In genomic region chr11:11081273-11081672, GRCh38 we compare ENCODE assay signal across 15 cellular contexts.
DNase-seq lines count a peak whose midpoint lies in the region; ATAC-seq and TF ChIP-seq lines count a peak whose summit lies in the region.
"Had no signal": no experiment of that assay in that cellular context is flagged by ENCODE, and none has a peak within 500 bp of the region (broad histone marks: within the 10 kb centered on the region; RNA-seq: fewer than 3 reads in every experiment).

No MANE protein-coding gene starts in this region.

- no TSS peak for BruUV-seq in Caco-2 (replicated peaks; lab: Mats Ljungman, UMichigan)

- H3K4me3 Mint-ChIP-seq in WTC11 (no peak overlapping the region), neural progenitor cell (no peak overlapping the region), Caco-2 (ENCODE audit: unreplicated experiment) (no peak overlapping the region)

- H3F3A ChIP-seq in neural progenitor cell (ENCODE audit: low read depth), result peaks cover 7% of the 10 kb centered on the region

- no peaks in the 10 kb centered on the region for H3K36me3 Mint-ChIP-seq in WTC11
- no peaks in the 10 kb centered on the region for H3K36me3 Mint-ChIP-seq in neural progenitor cell
- no peaks in the 10 kb centered on the region for H3K36me3 Mint-ChIP-seq in Caco-2 (ENCODE audit: insufficient read depth, unreplicated experiment)

- no peak overlapping the region for H3K4me3 ChIP-seq in kidney epithelial cell (ENCODE audit: low read depth, low read length)
- no peak overlapping the region for H3K4me3 ChIP-seq in neural progenitor cell
- H3K4me3 ChIP-seq in Caco-2 (ENCODE audit: low read depth, low read length), result no peak overlapping the region
- H3K4me3 ChIP-seq: K562 had no signal

- H3K4me1 ChIP-seq in neural progenitor cell (peaks cover 9% of the 10 kb centered on the region), Caco-2 (no peaks in the 10 kb centered on the region), foreskin keratinocyte (no peaks in the 10 kb centered on the region)

- DNase-seq in Caki2 (ENCODE audit: low read depth), result peak; percentile 7
- no peak for DNase-seq in WTC11 (ENCODE audit: low spot score)
- DNase-seq in kidney epithelial cell (ENCODE audit: low read depth), result peak; percentile 28
- DNase-seq in neural progenitor cell (ENCODE audit: low spot score), result no peak
- no peak for DNase-seq in Caco-2
- DNase-seq in left lobe of liver (ENCODE audit: low spot score), result no peak
- DNase-seq in T-helper 1 cell, result no peak
- no peak for DNase-seq in foreskin keratinocyte
- DNase-seq: Calu3, HCEC 1CT, NCI-H1092, NCI-H1694, NCI-H2171 treated with DMSO at 0.1 percent for 48 hours, SHP77 treated with DMSO at 0.1 percent for 48 hours had no signal

- ATAC-seq in WTC11 (peak; percentile 41), left lobe of liver (no peak), foreskin keratinocyte (no peak)
- ATAC-seq: K562 had no signal

- no peak overlapping the region for H3K9ac ChIP-seq in neural progenitor cell

- intact Hi-C loops in Caco-2 (cut with micrococcal nuclease; ENCODE audit: unreplicated experiment), result no loop called here

- POLR2A ChIA-PET in WTC11 (lab: Charles Lee), result interaction anchor here (1.0 kb wide), 1 partner anchor 10 kb away, joined by 3 read pairs; no protein-coding TSS in a partner anchor
- POLR2A ChIA-PET in Caco-2 (lab: Charles Lee), result no interaction called here

- no peak overlapping the region for H3K27ac ChIP-seq in neural progenitor cell
- H3K27ac ChIP-seq in foreskin keratinocyte, result no peak overlapping the region

- H3K9me3 ChIP-seq in neural progenitor cell (ENCODE audit: low read depth) (no peaks in the 10 kb centered on the region), Caco-2 (no peaks in the 10 kb centered on the region)

- TF ChIP-seq CTCF in WTC11 (IDR thresholded peaks at IDR 0.05), result no peak
- no peak for TF ChIP-seq CTCF in kidney epithelial cell (IDR thresholded peaks at IDR 0.05; ENCODE audit: insufficient read depth, low read length, poor library complexity, severe bottlenecking)
- TF ChIP-seq CTCF in neural progenitor cell (IDR thresholded peaks at IDR 0.05), result no peak
- TF ChIP-seq CTCF in Caco-2 (IDR thresholded peaks at IDR 0.05; ENCODE audit: insufficient read depth in 1 of 2, low read depth in 1 of 2, low read length in 1 of 2, severe bottlenecking in 1 of 2, unreplicated experiment in 1 of 2), result no peak
- TF ChIP-seq CTCF in foreskin keratinocyte (conservative IDR thresholded peaks at IDR 0.05), result no peak

- H3K36me3 ChIP-seq in kidney epithelial cell (ENCODE audit: control insufficient read depth, insufficient read depth, low read length) (no peaks in the 10 kb centered on the region), neural progenitor cell (no peaks in the 10 kb centered on the region), Caco-2 (ENCODE audit: control insufficient read depth, insufficient read depth, low read length) (no peaks in the 10 kb centered on the region)

- in situ Hi-C loops in Caki2 (cut with HindIII; ENCODE audit: low pct_unique_long_range_greater_than_20kb, low sequenced_read_pairs), result no loop called here

- H3K27me3 Mint-ChIP-seq in WTC11 (ENCODE audit: low read depth) (peaks cover 7% of the 10 kb centered on the region; the same call in 1 of the 2 replicates), neural progenitor cell (ENCODE audit: insufficient read depth, low read depth) (peaks cover 2% of the 10 kb centered on the region), Caco-2 (ENCODE audit: insufficient read depth, unreplicated experiment) (peaks cover 18% of the 10 kb centered on the region)

- CTCF ChIA-PET in WTC11 (lab: Charles Lee) (interaction anchor here (0.9 to 2.0 kb wide), 8 partner anchors 9 to 139 kb away, joined by 3 to 14 read pairs (median 7); no protein-coding TSS in a partner anchor), Caco-2 (lab: Charles Lee) (interaction anchor here (0.9 kb wide), 1 partner anchor 76 kb away, joined by 4 read pairs; no protein-coding TSS in a partner anchor)

- no peaks in the 10 kb centered on the region for H3K79me2 ChIP-seq in neural progenitor cell (ENCODE audit: low read depth)

- no peaks in the 10 kb centered on the region for H4K20me1 ChIP-seq in neural progenitor cell (ENCODE audit: low read depth)

- H2AFZ ChIP-seq in neural progenitor cell (replicated peaks), result no peak overlapping the region

- peaks cover 14% of the 10 kb centered on the region for H3K9me3 Mint-ChIP-seq in WTC11
- peaks cover 4% of the 10 kb centered on the region for H3K9me3 Mint-ChIP-seq in neural progenitor cell
- H3K9me3 Mint-ChIP-seq in Caco-2 (ENCODE audit: unreplicated experiment), result no peaks in the 10 kb centered on the region

- H3K27ac Mint-ChIP-seq in WTC11, result no peak overlapping the region
- H3K27ac Mint-ChIP-seq in neural progenitor cell, result peak overlapping the region; percentile 50
- no peak overlapping the region for H3K27ac Mint-ChIP-seq in Caco-2 (ENCODE audit: unreplicated experiment)

- H3K4me1 Mint-ChIP-seq in WTC11, result peaks cover 65% of the 10 kb centered on the region
- peaks cover 38% of the 10 kb centered on the region for H3K4me1 Mint-ChIP-seq in neural progenitor cell
- no peaks in the 10 kb centered on the region for H3K4me1 Mint-ChIP-seq in Caco-2 (ENCODE audit: low read depth, unreplicated experiment)

- no peak overlapping the region for H3K4me2 ChIP-seq in neural progenitor cell

- peaks cover 7% of the 10 kb centered on the region for H3K27me3 ChIP-seq in kidney epithelial cell (ENCODE audit: control insufficient read depth, insufficient read depth, low read length)
- no peaks in the 10 kb centered on the region for H3K27me3 ChIP-seq in neural progenitor cell
- H3K27me3 ChIP-seq in Caco-2 (replicated peaks; ENCODE audit: control insufficient read depth, insufficient read depth, low read length), result no peaks in the 10 kb centered on the region
- H3K27me3 ChIP-seq in foreskin keratinocyte, result peaks cover 83% of the 10 kb centered on the region

TF ChIP-seq in WTC11, 78 proteins besides CTCF, POLR2A, EP300 and RAD21:
- TF ChIP-seq CREM (CRISPR knock-in tag; IDR thresholded peaks at IDR 0.05) (no peak), ERG (CRISPR knock-in tag; IDR thresholded peaks at IDR 0.05) (no peak), ETV6 (CRISPR knock-in tag; IDR thresholded peaks at IDR 0.05) (0 out of 2 replicates have a peak, but pooled peaks have one; percentile 35), SMAD3 (CRISPR knock-in tag; IDR thresholded peaks at IDR 0.05; ENCODE audit: borderline replicate concordance) (no peak), NFYB (CRISPR knock-in tag; conservative IDR thresholded peaks at IDR 0.05; ENCODE audit: low read depth) (no peak)

Comparison
In these comparisons a context has a peak if more than half of its experiments do, and no peak if none do; other contexts are left out.
1. DNase-seq: peak in Caki2 (single experiment) and kidney epithelial cell (single experiment); none in WTC11 (single experiment), neural progenitor cell (single experiment), Caco-2 (0 of 2), left lobe of liver (single experiment), T-helper 1 cell (0 of 5) and foreskin keratinocyte (0 of 2).